8 cellular contexts compared by ENCODE assay signal in the genomic region with DNA sequence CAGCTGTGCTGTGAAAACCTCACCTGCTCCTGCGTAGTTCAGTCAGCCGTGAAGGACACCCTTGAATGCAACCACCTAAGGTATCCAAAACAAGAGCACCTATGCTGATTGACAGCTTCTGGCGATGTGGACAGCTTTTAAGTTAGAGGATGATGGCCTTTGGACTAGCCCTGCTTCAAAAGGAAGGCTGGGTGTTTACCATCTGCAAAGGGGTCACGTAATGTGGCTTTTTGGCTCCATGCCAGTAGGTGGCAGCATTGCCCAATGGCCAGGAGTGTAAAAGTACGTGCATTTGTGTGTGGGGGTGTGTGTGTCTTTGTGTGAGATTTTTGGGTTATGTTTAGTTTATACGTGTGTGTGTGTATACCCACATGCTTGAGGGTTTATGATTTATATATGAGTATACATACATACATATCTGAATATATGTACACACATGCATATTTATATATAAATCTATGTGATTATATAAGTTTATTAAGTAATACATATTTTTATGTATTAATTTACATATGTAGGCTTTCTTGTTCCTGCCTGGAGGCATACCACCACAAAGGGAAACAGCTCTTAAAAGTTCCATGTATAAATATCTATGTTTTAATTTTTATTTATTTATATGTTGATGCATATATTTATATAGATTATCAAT.
A peak's percentile ranks its signal among the peaks of the same experiment; 100 is the strongest.
DNase-seq lines count a peak whose midpoint lies in the region; ATAC-seq and TF ChIP-seq lines count a peak whose summit lies in the region.

No MANE protein-coding gene starts in this region.

- no peak overlapping the region for H3K4me3 ChIP-seq in ascending aorta

- DNase-seq in NCI-H2196 (lab: John Stamatoyannopoulos, UW; ENCODE audit: unreplicated experiment) (peak; percentile 19), NCI-H2196 treated with DMSO at 0.1 percent for 48 hours (lab: John Stamatoyannopoulos, UW; ENCODE audit: unreplicated experiment) (no peak), NCI-H226 (peak; percentile 3), activated T-cell treated with anti-CD3 and anti-CD28 coated beads for 24 hours (ENCODE audit: low read depth) (peak; percentile 16), islet precursor cell (peak; percentile 73), ascending aorta (ENCODE audit: low spot score in 2 of 2) (no peak)
- peak; percentile 53 for DNase-seq in stimulated activated naive CD8-positive, alpha-beta T cell treated with anti-CD3 and anti-CD28 coated beads, Interleukin-15, Interleukin-2, amounts not matched to agents 100 U/mL and 50 U/mL, for 24 hours

- H3K27me3 ChIP-seq in ascending aorta, result no peaks in the 10 kb centered on the region

- no peaks in the 10 kb centered on the region for H3K36me3 ChIP-seq in ascending aorta

- H3K27ac ChIP-seq in ascending aorta, result no peak overlapping the region

- TF ChIP-seq CTCF in ascending aorta (IDR thresholded peaks at IDR 0.05), result no peak

- peak; percentile 90 for ATAC-seq in HG02759 (IDR thresholded peaks at IDR 0.05; ENCODE audit: unreplicated experiment)
- ATAC-seq in stimulated activated naive CD8-positive, alpha-beta T cell treated with anti-CD3 and anti-CD28 coated beads, Interleukin-15, Interleukin-2, amounts not matched to agents 100 U/mL and 50 U/mL, for 24 hours, result peak; percentile 23

- H3K4me1 ChIP-seq in ascending aorta, result no peaks in the 10 kb centered on the region

- intact Hi-C loops in ascending aorta (cut with DNase I), result no loop called here

- H3K9me3 ChIP-seq in ascending aorta, result no peaks in the 10 kb centered on the region

Comparison
In these comparisons a context has a peak if more than half of its experiments do, and no peak if none do; other contexts are left out.
1. DNase-seq: peak in NCI-H2196 (single experiment), NCI-H226 (single experiment), activated T-cell treated with anti-CD3 and anti-CD28 coated beads for 24 hours (single experiment), islet precursor cell (single experiment) and stimulated activated naive CD8-positive, alpha-beta T cell treated with anti-CD3 and anti-CD28 coated beads, Interleukin-15, Interleukin-2, amounts not matched to agents 100 U/mL and 50 U/mL, for 24 hours (single experiment); none in NCI-H2196 treated with DMSO at 0.1 percent for 48 hours (single experiment) and ascending aorta (0 of 2).